In the genomic region with DNA sequence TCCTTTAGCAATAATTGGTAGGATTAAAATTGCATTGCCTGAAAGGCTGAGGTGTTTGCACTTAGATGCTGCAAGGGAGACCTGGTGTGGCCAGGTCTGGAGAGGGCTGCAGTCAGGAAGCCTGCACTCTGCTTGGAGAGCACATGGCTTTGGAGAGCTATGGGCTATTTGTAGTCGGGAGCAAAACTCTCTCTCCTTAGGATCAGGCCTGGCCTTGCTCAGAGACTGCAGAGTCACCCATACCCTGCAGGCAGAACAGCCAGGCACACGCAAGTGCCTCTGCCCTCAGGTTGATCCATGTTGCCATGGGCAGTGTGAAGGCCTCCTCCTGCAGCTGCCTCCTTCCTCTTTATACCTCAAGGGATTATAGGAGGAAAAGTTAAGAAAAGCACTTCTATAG, we compare ENCODE assay signal across 19 cellular contexts. TPM values are rescaled to one million over a fixed set of nuclear protein-coding genes. Genes with fewer than 3 reads are reported as not detected.
DNase-seq lines count a peak whose midpoint lies in the region; ATAC-seq and TF ChIP-seq lines count a peak whose summit lies in the region.
"Had no signal": no experiment of that assay in that cellular context is flagged by ENCODE, and none has a peak within 500 bp of the region (broad histone marks: within the 10 kb centered on the region; RNA-seq: fewer than 3 reads in every experiment).

No MANE protein-coding gene starts in this region.

- no peak overlapping the region for H3K27ac ChIP-seq in CD8-positive, alpha-beta T cell (ENCODE audit: low read depth, low read length)
- H3K27ac ChIP-seq in Panc1 (ENCODE audit: low read length), result no peak overlapping the region
- peak overlapping the region in 3 of 10 donors; percentile 15 to 41 (median 19) for H3K27ac ChIP-seq in heart right ventricle
- H3K27ac ChIP-seq in trophoblast cell (ENCODE audit: low read depth, low read length), result no peak overlapping the region

- intact Hi-C loops in CD8-positive, alpha-beta T cell (cut with DNase I, micrococcal nuclease), result no loop called here
- intact Hi-C loops in Panc1 (cut with micrococcal nuclease; ENCODE audit: unreplicated experiment), result no loop called here
- intact Hi-C loops in heart right ventricle (cut with DNase I), result loop anchor here in 2 of 10 donors (10.0 kb wide), 1 partner anchor 111 kb away; a partner anchor contains a TSS
- intact Hi-C loops in left colon (cut with DNase I, micrococcal nuclease), result no loop called here

- peaks cover 58% of the 10 kb centered on the region for H3K36me3 Mint-ChIP-seq in CD8-positive, alpha-beta T cell

- in situ Hi-C loops in Panc1 (cut with HindIII; ENCODE audit: low pct_unique_long_range_greater_than_20kb, low sequenced_read_pairs), result no loop called here

- H3K79me2 ChIP-seq in trophoblast cell (ENCODE audit: control insufficient read depth, insufficient read depth, low read length, poor library complexity), result no peaks in the 10 kb centered on the region

- no peak overlapping the region for H2BK5ac ChIP-seq in trophoblast cell (ENCODE audit: low read depth, low read length, poor library complexity)

- ATAC-seq in CD8-positive, alpha-beta T cell, result no peak
- 0 out of 2 replicates have a peak, but pooled peaks have one; percentile 40 for ATAC-seq in Panc1
- peak; percentile 27 to 71 (median 40) for ATAC-seq in heart right ventricle
- ATAC-seq in left colon, result no peak
- ATAC-seq: GM23338, K562 had no signal

- no peak overlapping the region for H2BK120ac ChIP-seq in trophoblast cell (ENCODE audit: insufficient read depth, low read length, poor library complexity)

- CTCF ChIA-PET in CD8-positive, alpha-beta T cell (lab: Charles Lee), result no interaction called here
- CTCF ChIA-PET in Panc1 (lab: Charles Lee), result interaction anchor here (0.6 kb wide), 1 partner anchor 102 kb away, joined by 4 read pairs; no protein-coding TSS in a partner anchor

- H2BK12ac ChIP-seq in trophoblast cell (ENCODE audit: low read length), result no peak overlapping the region

- no peak for TF ChIP-seq CTCF in CD8-positive, alpha-beta T cell (IDR thresholded peaks at IDR 0.05)
- no peak for TF ChIP-seq CTCF in Panc1 (IDR thresholded peaks at IDR 0.05)
- no peak for TF ChIP-seq CTCF in heart right ventricle (IDR thresholded peaks at IDR 0.05)

- no peak overlapping the region for H4K91ac ChIP-seq in trophoblast cell (ENCODE audit: low read depth, low read length)

- no peak overlapping the region for H3K4ac ChIP-seq in trophoblast cell (ENCODE audit: low read depth, low read length)

- H3K4me3 Mint-ChIP-seq in CD8-positive, alpha-beta T cell, result no peak overlapping the region
- H3K4me3 Mint-ChIP-seq: GM23338 had no signal

- peak overlapping the region; percentile 45 for H3K27ac Mint-ChIP-seq in CD8-positive, alpha-beta T cell
- H3K27ac Mint-ChIP-seq: GM23338 had no signal

- no peak overlapping the region for H4K8ac ChIP-seq in trophoblast cell (ENCODE audit: low read depth, low read length)

- no TSS peak for BruUV-seq in Panc1 (replicated peaks; lab: Mats Ljungman, UMichigan)

- H3K4me1 ChIP-seq in CD8-positive, alpha-beta T cell (ENCODE audit: insufficient read depth, low read length), result no peaks in the 10 kb centered on the region
- no peaks in the 10 kb centered on the region for H3K4me1 ChIP-seq in Panc1 (ENCODE audit: control insufficient read depth, insufficient read depth, low read length)
- peaks cover 8 to 34% (median 12%) of the 10 kb centered on the region in 9 donors for H3K4me1 ChIP-seq in heart right ventricle
- no peaks in the 10 kb centered on the region for H3K4me1 ChIP-seq in trophoblast cell (ENCODE audit: control insufficient read depth in 1 of 2, insufficient read depth in 2 of 2, low read length in 2 of 2)

- H3K9ac ChIP-seq in trophoblast cell (ENCODE audit: low read length), result peak overlapping the region; percentile 23

- no peaks in the 10 kb centered on the region for H3K27me3 ChIP-seq in CD8-positive, alpha-beta T cell (ENCODE audit: insufficient read depth, low read length)
- H3K27me3 ChIP-seq in Panc1 (ENCODE audit: control insufficient read depth, insufficient read depth, low read length), result no peaks in the 10 kb centered on the region
- H3K27me3 ChIP-seq in heart right ventricle, result no peaks in the 10 kb centered on the region
- no peaks in the 10 kb centered on the region for H3K27me3 ChIP-seq in trophoblast cell (ENCODE audit: insufficient read depth, low read length)

- no peak overlapping the region for H2AK5ac ChIP-seq in trophoblast cell (ENCODE audit: low read length)

- no peaks in the 10 kb centered on the region for H3K79me1 ChIP-seq in trophoblast cell (ENCODE audit: low read length)

- POLR2A ChIA-PET in CD8-positive, alpha-beta T cell (lab: Charles Lee), result no interaction called here
- POLR2A ChIA-PET in Panc1 (lab: Charles Lee), result no interaction called here

- H3K4me3 ChIP-seq in CD8-positive, alpha-beta T cell (ENCODE audit: low read depth, low read length), result no peak overlapping the region
- H3K4me3 ChIP-seq in Panc1 (ENCODE audit: low read depth in 2 of 2, low read length in 2 of 2) (no peak overlapping the region), heart right ventricle (no peak overlapping the region), trophoblast cell (ENCODE audit: low read depth, low read length) (no peak overlapping the region)
- H3K4me3 ChIP-seq: GM23338, K562 had no signal

- H3K4me1 Mint-ChIP-seq in CD8-positive, alpha-beta T cell (ENCODE audit: low read depth), result peaks cover 9% of the 10 kb centered on the region
- H3K4me1 Mint-ChIP-seq: GM23338 had no signal

- H3K23ac ChIP-seq in trophoblast cell (ENCODE audit: low read length), result peak overlapping the region; percentile 8

- H2AFZ ChIP-seq in trophoblast cell (ENCODE audit: insufficient read depth, low read length, poor library complexity), result no peak overlapping the region
- H2AFZ ChIP-seq: GM23338 had no signal

- 63% methylated on average over 2 of the region's 2 CpGs for WGBS in heart right ventricle, 2 donors
- WGBS in trophoblast cell (ENCODE audit: extremely low coverage, insufficient coverage, insufficient read length), result no CpG with 5 or more reads among the region's 2 CpGs

- DNase-seq in CD8-positive, alpha-beta T cell, result no peak
- DNase-seq in Panc1 (ENCODE audit: low read depth, low spot score) (no peak), heart right ventricle (no peak), trophoblast cell (no peak), cortex of kidney (lab: John Stamatoyannopoulos, UW) (no peak), NCI-H510A treated with DMSO at 0.1 percent for 48 hours (lab: John Stamatoyannopoulos, UW) (no peak), medulla oblongata (ENCODE audit: extremely low spot score) (no peak), left colon (no peak)
- DNase-seq: Calu3; CD4-positive, CD25-positive, alpha-beta regulatory T cell; DMS79 treated with DMSO at 0.1 percent for 48 hours; GF-D8; NCI-H1048; NCI-H1694 treated with DMSO at 0.1 percent for 48 hours; NCI-H446; NCI-H774; SIG-M5 had no signal

- no peaks in the 10 kb centered on the region for H3K9me3 Mint-ChIP-seq in CD8-positive, alpha-beta T cell
- H3K9me3 Mint-ChIP-seq: CD4-positive, CD25-positive, alpha-beta regulatory T cell; GM23338 had no signal

- H4K12ac ChIP-seq in trophoblast cell (ENCODE audit: low read depth, low read length), result no peak overlapping the region

- H3K27me3 Mint-ChIP-seq in CD8-positive, alpha-beta T cell (ENCODE audit: low read depth), result no peaks in the 10 kb centered on the region
- H3K27me3 Mint-ChIP-seq: CD4-positive, CD25-positive, alpha-beta regulatory T cell had no signal

- H3K14ac ChIP-seq in trophoblast cell (ENCODE audit: low read length), result no peak overlapping the region

- no peaks in the 10 kb centered on the region for H3K9me3 ChIP-seq in CD8-positive, alpha-beta T cell (ENCODE audit: low read length)
- H3K9me3 ChIP-seq in Panc1 (ENCODE audit: control insufficient read depth, insufficient read depth, low read depth, low read length), result no peaks in the 10 kb centered on the region
- H3K9me3 ChIP-seq in heart right ventricle, result no peaks in the 10 kb centered on the region
- peaks cover 2% of the 10 kb centered on the region for H3K9me3 ChIP-seq in trophoblast cell (ENCODE audit: insufficient read depth, low read depth, low read length)

- H3K4me2 ChIP-seq in trophoblast cell (ENCODE audit: low read length), result no peak overlapping the region
- H3K4me2 ChIP-seq: GM23338 had no signal

- H3K18ac ChIP-seq in trophoblast cell (ENCODE audit: low read length), result no peak overlapping the region

- H3K36me3 ChIP-seq in CD8-positive, alpha-beta T cell (ENCODE audit: insufficient read depth, low read length), result peaks cover 15% of the 10 kb centered on the region
- H3K36me3 ChIP-seq in Panc1 (ENCODE audit: control insufficient read depth, insufficient read depth, low read length) (peaks cover 12% of the 10 kb centered on the region), heart right ventricle (peaks cover 0 to 100% (median 19%) of the 10 kb centered on the region in 9 donors), trophoblast cell (ENCODE audit: control insufficient read depth in 1 of 2, insufficient read depth in 2 of 2, low read length in 2 of 2) (peaks cover 27 to 32% of the 10 kb centered on the region in 2 experiments)

RNA-seq across cellular contexts. Expression of a gene that starts 26.8 kb away (rescaled TPM):
- 1 to 10 TPM; 6.5 TPM for total RNA-seq in CD8-positive, alpha-beta T cell
- total RNA-seq in Panc1 (2021; ENCODE audit: unreplicated experiment), result 436 TPM
- polyA plus RNA-seq in Panc1 (2012; ENCODE audit: insufficient read length), result 1,631 TPM
- total RNA-seq in heart right ventricle, result 100 to 1,000 TPM; 273 to 896 (median 534) TPM
- 1,000 to 10,000 TPM in 1 of 2 donors, 100 to 1,000 TPM in 1; 717 to 1,062 TPM for polyA plus RNA-seq in heart right ventricle
- 102 and 110 TPM in 2 replicates for polyA plus RNA-seq in trophoblast cell (2013)
- total RNA-seq in left colon, result 1,000 to 10,000 TPM; 1,945 to 3,680 TPM

RNA-seq across cellular contexts. Expression of a gene that starts 33.1 kb away (rescaled TPM):
- total RNA-seq in CD8-positive, alpha-beta T cell, result 10 to 100 TPM; 10.9 to 11.6 TPM
- total RNA-seq in Panc1 (2021; ENCODE audit: unreplicated experiment) (22.9 TPM), heart right ventricle (1 to 10 TPM; 2.9 to 7.5 (median 3.8) TPM), left colon (10 to 100 TPM; 10.1 to 10.6 TPM)
- polyA plus RNA-seq in Panc1 (2012; ENCODE audit: insufficient read length), result 23.8 TPM
- 10 to 100 TPM in 1 of 2 donors, 1 to 10 TPM in 1; 8.6 to 14.7 TPM for polyA plus RNA-seq in heart right ventricle
- polyA plus RNA-seq in trophoblast cell (2013), result 3.4 and 3.5 TPM in 2 replicates

Comparison
In these comparisons a context has a peak if more than half of its experiments do, and no peak if none do; other contexts are left out.
1. ATAC-seq: peak in Panc1 (single experiment) and heart right ventricle (8 of 8); none in CD8-positive, alpha-beta T cell (single experiment) and left colon (single experiment).
2. RNA of a gene that starts 26.8 kb away (total RNA-seq): 1,945 to 3,680 TPM in left colon, 273 to 896 TPM in heart right ventricle and 436 TPM in Panc1 (single experiment); 6.5 TPM in CD8-positive, alpha-beta T cell; every median in the first group is over 10 times any median in the second.